21 cellular contexts compared by ENCODE assay signal in genomic region chr3:79765854-79766253, GRCh38. TPM values are rescaled to one million over a fixed set of nuclear protein-coding genes. Genes with fewer than 3 reads are reported as not detected.
A peak's percentile ranks its signal among the peaks of the same experiment; 100 is the strongest.
DNase-seq lines count a peak whose midpoint lies in the region; ATAC-seq and TF ChIP-seq lines count a peak whose summit lies in the region.
"Had no signal": no experiment of that assay in that cellular context is flagged by ENCODE, and none has a peak within 500 bp of the region (broad histone marks: within the 10 kb centered on the region; RNA-seq: fewer than 3 reads in every experiment).

No MANE protein-coding gene starts in this region.

- CTCF ChIA-PET in SK-N-SH (lab: Yijun Ruan, JAX): interaction anchor here (0.6 to 2.2 kb wide), 6 partner anchors 10 to 244 kb away, joined by 3 to 7 read pairs (median 4); no protein-coding TSS in a partner anchor

- H3K4me1 ChIP-seq in SK-N-SH (ENCODE audit: control insufficient read depth in 1 of 2, insufficient read depth in 2 of 2, low read depth in 1 of 2, low read length in 1 of 2) (peaks cover 0 to 8% of the 10 kb centered on the region in 2 experiments; a peak in 1 of 4 replicates), ectodermal cell (ENCODE audit: control insufficient read depth, insufficient read depth, low read length) (peaks cover 6% of the 10 kb centered on the region), mesendoderm (ENCODE audit: control insufficient read depth, low read depth, low read length) (no peaks in the 10 kb centered on the region)

- H2BK5ac ChIP-seq in mesendoderm (ENCODE audit: low read length): no peak overlapping the region

- no peaks in the 10 kb centered on the region for H4K20me1 ChIP-seq in SK-N-SH (ENCODE audit: insufficient read depth)

- H2BK15ac ChIP-seq in mesendoderm (replicated peaks; ENCODE audit: low read depth): no peak overlapping the region

- no peak for ATAC-seq in SK-N-SH treated with all-trans-retinoic acid at 6 μM for 48 hours
- ATAC-seq: activated CD4-positive, alpha-beta T cell treated with anti-CD3 and anti-CD28 coated beads for 36 hours; activated CD8-positive, alpha-beta memory T cell treated with anti-CD3 and anti-CD28 coated beads, Interleukin-2, amount 10 ng/mL, durations not matched to agents 7 days and 5 days; activated T-helper 17 cell treated with anti-CD3 and anti-CD28 coated beads, Interleukin-2, amount 50 U/mL, for 72 hours; left lobe of liver; stimulated activated naive CD8-positive, alpha-beta T cell treated with anti-CD3 and anti-CD28 coated beads, Interleukin-15, Interleukin-2, amounts not matched to agents 100 U/mL and 50 U/mL, for 24 hours had no signal

- H3K27ac ChIP-seq in SK-N-SH (ENCODE audit: low read depth in 2 of 2, low read length in 1 of 2) (no peak overlapping the region), ectodermal cell (ENCODE audit: insufficient read depth, low read depth, low read length, poor library complexity, severe bottlenecking) (no peak overlapping the region), mesendoderm (ENCODE audit: low read depth, low read length) (no peak overlapping the region), WERI-Rb-1 (no peak overlapping the region)
- H3K27ac ChIP-seq: GM23248, ovary had no signal

- no peak overlapping the region for H3K9ac ChIP-seq in SK-N-SH
- H3K9ac ChIP-seq in mesendoderm (ENCODE audit: low read length): no peak overlapping the region
- H3K9ac ChIP-seq: GM23248 had no signal

- 56% methylated on average over 6 of the region's 6 CpGs for WGBS in SK-N-SH (ENCODE audit: low lambda C conversion rate)
- 19 to 22% methylated on average over 6 of the region's 6 CpGs for WGBS in ectodermal cell, 2 experiments
- no CpG with 5 or more reads among the region's 6 CpGs for WGBS in mesendoderm (ENCODE audit: extremely low coverage, insufficient coverage, low lambda C conversion rate)

- H3K4me2 ChIP-seq in SK-N-SH (no peak overlapping the region), mesendoderm (ENCODE audit: low read length) (no peak overlapping the region)

- no peaks in the 10 kb centered on the region for H3K79me2 ChIP-seq in SK-N-SH (ENCODE audit: insufficient read depth)
- no peaks in the 10 kb centered on the region for H3K79me2 ChIP-seq in mesendoderm (ENCODE audit: control insufficient read depth, insufficient read depth, low read length)

- H3K79me1 ChIP-seq in mesendoderm (ENCODE audit: low read length): no peaks in the 10 kb centered on the region

- H3K23ac ChIP-seq in mesendoderm (ENCODE audit: low read length): no peak overlapping the region

- no peak overlapping the region for H2BK120ac ChIP-seq in mesendoderm (ENCODE audit: low read depth, low read length)

- no peak overlapping the region for H3K18ac ChIP-seq in mesendoderm (ENCODE audit: low read length)

- no peaks in the 10 kb centered on the region for H3K9me3 ChIP-seq in SK-N-SH
- H3K9me3 ChIP-seq in ectodermal cell (ENCODE audit: control insufficient read depth, low read length): no peaks in the 10 kb centered on the region
- H3K9me3 ChIP-seq in WERI-Rb-1 (ENCODE audit: severe bottlenecking): no peaks in the 10 kb centered on the region
- H3K9me3 ChIP-seq: ovary had no signal

- peaks cover 28% of the 10 kb centered on the region; the same call in 1 of the 2 replicates for H3K27me3 ChIP-seq in SK-N-SH (ENCODE audit: insufficient read depth)
- peaks cover 53% of the 10 kb centered on the region for H3K27me3 ChIP-seq in ectodermal cell (ENCODE audit: control insufficient read depth, insufficient read depth, low read length, poor library complexity, severe bottlenecking)
- H3K27me3 ChIP-seq in mesendoderm (ENCODE audit: insufficient read depth, low read length, poor library complexity): peaks cover 11% of the 10 kb centered on the region
- H3K27me3 ChIP-seq in WERI-Rb-1 (ENCODE audit: insufficient read depth, low read depth, severe bottlenecking): no peaks in the 10 kb centered on the region
- H3K27me3 ChIP-seq: ovary had no signal

- H3K4ac ChIP-seq in mesendoderm (ENCODE audit: low read depth, low read length): no peak overlapping the region

- peaks cover 5% of the 10 kb centered on the region for H3F3A ChIP-seq in SK-N-SH (replicated peaks; ENCODE audit: insufficient read depth)

- no peak overlapping the region for H2AFZ ChIP-seq in SK-N-SH (ENCODE audit: low read depth)
- H2AFZ ChIP-seq: GM23248 had no signal

- H4K5ac ChIP-seq in mesendoderm (ENCODE audit: low read length): no peak overlapping the region

- DNase-seq in SK-N-SH (peak; percentile 27), mesendoderm (peak; percentile 33), WERI-Rb-1 (no peak), DMS 273 (lab: John Stamatoyannopoulos, UW; ENCODE audit: unreplicated experiment) (no peak), Kasumi-1 (lab: John Stamatoyannopoulos, UW) (no peak), CD1c-positive myeloid dendritic cell (ENCODE audit: extremely low spot score) (no peak)
- DNase-seq: activated CD4-positive, alpha-beta T cell treated with anti-CD3 and anti-CD28 coated beads for 36 hours; activated CD8-positive, alpha-beta memory T cell treated with anti-CD3 and anti-CD28 coated beads, Interleukin-2, amount 10 ng/mL, durations not matched to agents 7 days and 5 days; C1 segment of cervical spinal cord; foreskin melanocyte; GDM1; GM23248; NCI-H446; stimulated activated CD4-positive, alpha-beta T cell treated with anti-CD3 and anti-CD28 coated beads, Interleukin-1b, Interleukin-23, amount 100 ng/mL, for 48 hours; stimulated activated naive CD8-positive, alpha-beta T cell treated with anti-CD3 and anti-CD28 coated beads, Interleukin-15, Interleukin-2, amounts not matched to agents 100 U/mL and 50 U/mL, for 24 hours; trophoblast cell had no signal

- TF ChIP-seq EP300 in SK-N-SH (IDR thresholded peaks at IDR 0.05; ENCODE audit: borderline replicate concordance in 1 of 2, low read depth in 1 of 2, low read length in 1 of 2): no peak

- no peaks in the 10 kb centered on the region for H3K36me3 ChIP-seq in SK-N-SH (replicated peaks in 1 of 2; ENCODE audit: control insufficient read depth in 1 of 2, insufficient read depth in 2 of 2, low read length in 1 of 2)
- no peaks in the 10 kb centered on the region for H3K36me3 ChIP-seq in ectodermal cell (ENCODE audit: control insufficient read depth, insufficient read depth, low read length)
- H3K36me3 ChIP-seq in mesendoderm (ENCODE audit: control insufficient read depth, insufficient read depth, low read length): no peaks in the 10 kb centered on the region
- no peaks in the 10 kb centered on the region for H3K36me3 ChIP-seq in WERI-Rb-1
- H3K36me3 ChIP-seq: ovary had no signal

- no peaks in the 10 kb centered on the region for H3K9me2 ChIP-seq in SK-N-SH

- no peak overlapping the region for H3K56ac ChIP-seq in mesendoderm (ENCODE audit: low read length)

- no peak overlapping the region for H2AK5ac ChIP-seq in mesendoderm (ENCODE audit: low read length)

- no peak for TF ChIP-seq RAD21 in SK-N-SH (IDR thresholded peaks at IDR 0.05; ENCODE audit: low read length)

- POLR2A ChIA-PET in SK-N-SH (lab: Yijun Ruan, JAX): no interaction called here

- H3K4me3 ChIP-seq in SK-N-SH (ENCODE audit: low read depth in 2 of 2, low read length in 1 of 2): peak overlapping the region in 1 of 2 experiments; percentile 51; a peak in 1 of 4 replicates
- peak overlapping the region; percentile 53 for H3K4me3 ChIP-seq in ectodermal cell (ENCODE audit: insufficient read depth, low read depth, low read length)
- H3K4me3 ChIP-seq in mesendoderm (ENCODE audit: low read length): no peak overlapping the region
- no peak overlapping the region for H3K4me3 ChIP-seq in WERI-Rb-1 (ENCODE audit: low read depth, low read length)
- H3K4me3 ChIP-seq: GM23248 had no signal

- TF ChIP-seq CTCF in SK-N-SH (IDR thresholded peaks at IDR 0.05) (no peak), WERI-Rb-1 (IDR thresholded peaks at IDR 0.05; ENCODE audit: low read depth, low read length) (no peak)

- no peak overlapping the region for H4K8ac ChIP-seq in mesendoderm (ENCODE audit: low read depth, low read length)

TF ChIP-seq in SK-N-SH, 30 proteins besides CTCF, POLR2A, EP300 and RAD21:
- TF ChIP-seq YY1 (IDR thresholded peaks at IDR 0.05; ENCODE audit: low read depth): no peak
- TF ChIP-seq NRF1 (IDR thresholded peaks at IDR 0.05; ENCODE audit: low read depth, low read length): no peak
- TF ChIP-seq RFX5 (IDR thresholded peaks at IDR 0.05; ENCODE audit: low read length): no peak
- no peak for TF ChIP-seq CHD2 (IDR thresholded peaks at IDR 0.05; ENCODE audit: low read length, partially characterized antibody)
- TF ChIP-seq ELF1 (IDR thresholded peaks at IDR 0.05): no peak
- TF ChIP-seq TCF12 (IDR thresholded peaks at IDR 0.05): no peak
- TF ChIP-seq TEAD4 (IDR thresholded peaks at IDR 0.05; ENCODE audit: borderline replicate concordance, insufficient read depth): no peak
- TF ChIP-seq MEF2A (IDR thresholded peaks at IDR 0.05; ENCODE audit: borderline replicate concordance, low read depth): no peak
- TF ChIP-seq RCOR1 (IDR thresholded peaks at IDR 0.05; ENCODE audit: low read length): no peak

TF ChIP-seq in SK-N-SH treated with all-trans-retinoic acid at 6 μM for 48 hours, 23 proteins besides CTCF, POLR2A, EP300 and RAD21:
- TF ChIP-seq ZNF8 (CRISPR knock-in tag; IDR thresholded peaks at IDR 0.05) (no peak), ESRRG (CRISPR knock-in tag; IDR thresholded peaks at IDR 0.05) (no peak), CSDC2 (CRISPR knock-in tag; IDR thresholded peaks at IDR 0.05) (no peak), PPARA (CRISPR knock-in tag; IDR thresholded peaks at IDR 0.05; ENCODE audit: borderline replicate concordance) (no peak), GLIS3 (CRISPR knock-in tag; IDR thresholded peaks at IDR 0.05) (no peak)
- TF ChIP-seq, protein P1, sequence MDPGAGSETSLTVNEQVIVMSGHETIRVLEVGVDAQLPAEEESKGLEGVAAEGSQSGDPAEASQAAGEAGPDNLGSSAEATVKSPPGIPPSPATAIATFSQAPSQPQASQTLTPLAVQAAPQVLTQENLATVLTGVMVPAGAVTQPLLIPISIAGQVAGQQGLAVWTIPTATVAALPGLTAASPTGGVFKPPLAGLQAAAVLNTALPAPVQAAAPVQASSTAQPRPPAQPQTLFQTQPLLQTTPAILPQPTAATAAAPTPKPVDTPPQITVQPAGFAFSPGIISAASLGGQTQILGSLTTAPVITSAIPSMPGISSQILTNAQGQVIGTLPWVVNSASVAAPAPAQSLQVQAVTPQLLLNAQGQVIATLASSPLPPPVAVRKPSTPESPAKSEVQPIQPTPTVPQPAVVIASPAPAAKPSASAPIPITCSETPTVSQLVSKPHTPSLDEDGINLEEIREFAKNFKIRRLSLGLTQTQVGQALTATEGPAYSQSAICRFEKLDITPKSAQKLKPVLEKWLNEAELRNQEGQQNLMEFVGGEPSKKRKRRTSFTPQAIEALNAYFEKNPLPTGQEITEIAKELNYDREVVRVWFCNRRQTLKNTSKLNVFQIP (CRISPR knock-in tag; IDR thresholded peaks at IDR 0.05; ENCODE audit: borderline replicate concordance, low read depth): no peak

RNA-seq across cellular contexts. Expression of gene ROBO1, which starts 1.9 kb away (rescaled TPM):
- 22.2 and 22.7 TPM in 2 replicates for polyA plus RNA-seq in SK-N-SH (2012; rRNA removed)
- 30.7 and 32.6 TPM in 2 replicates for polyA plus RNA-seq in SK-N-SH (2012; cell fraction: cytosol; rRNA removed)
- 17.7 and 29.2 TPM in 2 replicates for polyA plus RNA-seq in SK-N-SH (2012; cell fraction: nucleus; rRNA removed)
- polyA plus RNA-seq in ectodermal cell (2013, experiment 1 of 4): 83.3 TPM
- 92.3 TPM for polyA plus RNA-seq in ectodermal cell (2013, experiment 2 of 4)
- polyA plus RNA-seq in ectodermal cell (2013, experiment 3 of 4): 96.3 TPM
- 110 TPM for polyA plus RNA-seq in ectodermal cell (2013, experiment 4 of 4)
- polyA plus RNA-seq in mesendoderm (2013, experiment 1 of 2): 39.2 TPM
- polyA plus RNA-seq in mesendoderm (2013, experiment 2 of 2): 41.1 TPM

Comparison
In these comparisons a context has a peak if more than half of its experiments do, and no peak if none do; other contexts are left out.
1. DNase-seq: peak in SK-N-SH (single experiment) and mesendoderm (single experiment); none in WERI-Rb-1 (single experiment), DMS 273 (single experiment), Kasumi-1 (0 of 2) and CD1c-positive myeloid dendritic cell (single experiment).